ENCODE assay signal across 14 cellular contexts in genomic region chr7:41910916-41911315, GRCh38.
"Had no signal": no experiment of that assay in that cellular context is flagged by ENCODE, and none has a peak within 500 bp of the region (broad histone marks: within the 10 kb centered on the region; RNA-seq: fewer than 3 reads in every experiment).

No MANE protein-coding gene starts in this region.

- H3K4me1 ChIP-seq: lower lobe of right lung had no signal

- H3K27me3 ChIP-seq: esophagus muscularis mucosa, heart left ventricle, ovary had no signal

- H3K27ac ChIP-seq: esophagus muscularis mucosa, heart left ventricle, lower lobe of right lung, ovary, thoracic aorta had no signal

- H3K9me3 ChIP-seq: esophagus muscularis mucosa, lower lobe of right lung, ovary, thoracic aorta had no signal

- FAIRE-seq: colon had no signal

- H3K4me1 Mint-ChIP-seq: neural crest cell had no signal

- ATAC-seq: heart left ventricle, left colon, lower lobe of right lung, sciatic nerve had no signal

- H3K4me3 ChIP-seq: esophagus muscularis mucosa, heart left ventricle, lower lobe of right lung, ovary, thoracic aorta had no signal

- H3K4me3 Mint-ChIP-seq: neural crest cell had no signal

- H3K36me3 ChIP-seq: esophagus muscularis mucosa, heart left ventricle, lower lobe of right lung, ovary, thoracic aorta had no signal

- DNase-seq: activated CD4-positive, alpha-beta T cell treated with anti-CD3 and anti-CD28 coated beads, Interleukin-2, amount 50 U/mL, for 4 hours; activated CD4-positive, CD25-positive, alpha-beta regulatory T cell treated with anti-CD3 and anti-CD28 coated beads, Interleukin-2, amount 50 U/mL, for 72 hours; activated naive CD4-positive, alpha-beta T cell treated with Interleukin-2 at 50 U/mL for 16 hours; activated T-cell treated with anti-CD3 and anti-CD28 coated beads for 4 hours; caudate nucleus; heart left ventricle; left colon; lower lobe of right lung; ovary had no signal
